24 cellular contexts compared by ENCODE assay signal in genomic region chr6:162109466-162110040, GRCh38.
A peak's percentile ranks its signal among the peaks of the same experiment; 100 is the strongest.
DNase-seq lines count a peak whose midpoint lies in the region; ATAC-seq and TF ChIP-seq lines count a peak whose summit lies in the region.
"Had no signal": no experiment of that assay in that cellular context is flagged by ENCODE, and none has a peak within 500 bp of the region (broad histone marks: within the 10 kb centered on the region; RNA-seq: fewer than 3 reads in every experiment).

No MANE protein-coding gene starts in this region.

- H2AFZ ChIP-seq in GM23248 = no peak overlapping the region
- H2AFZ ChIP-seq: neural progenitor cell had no signal

- no peaks in the 10 kb centered on the region for H3K4me1 Mint-ChIP-seq in activated naive CD4-positive, alpha-beta T cell treated with anti-CD3 and anti-CD28 coated beads, Interleukin-2, amount 10 ng/mL, durations not matched to agents 7 days and 5 days
- H3K4me1 Mint-ChIP-seq in osteocyte (ENCODE audit: unreplicated experiment) = peaks cover 23% of the 10 kb centered on the region
- H3K4me1 Mint-ChIP-seq: central memory CD8-positive, alpha-beta T cell; neural progenitor cell had no signal

- H3K4me3 ChIP-seq in GM23248 (no peak overlapping the region), epithelial cell of esophagus (ENCODE audit: low read length) (no peak overlapping the region)
- H3K4me3 ChIP-seq: ascending aorta, neural progenitor cell, thoracic aorta had no signal

- CTCF ChIA-PET in activated naive CD4-positive, alpha-beta T cell treated with anti-CD3 and anti-CD28 coated beads, Interleukin-2, amount 10 ng/mL, durations not matched to agents 7 days and 5 days (lab: Charles Lee) = no interaction called here

- no peaks in the 10 kb centered on the region for H3K27me3 Mint-ChIP-seq in activated naive CD4-positive, alpha-beta T cell treated with anti-CD3 and anti-CD28 coated beads, Interleukin-2, amount 10 ng/mL, durations not matched to agents 7 days and 5 days
- no peaks in the 10 kb centered on the region for H3K27me3 Mint-ChIP-seq in osteocyte (ENCODE audit: unreplicated experiment)
- H3K27me3 Mint-ChIP-seq: central memory CD8-positive, alpha-beta T cell had no signal

- peak overlapping the region in 1 of 2 donors; percentile 86 for H3K27ac Mint-ChIP-seq in activated naive CD4-positive, alpha-beta T cell treated with anti-CD3 and anti-CD28 coated beads, Interleukin-2, amount 50 U/mL, for 72 hours
- H3K27ac Mint-ChIP-seq in activated naive CD4-positive, alpha-beta T cell treated with anti-CD3 and anti-CD28 coated beads, Interleukin-2, amount 10 ng/mL, durations not matched to agents 7 days and 5 days = no peak overlapping the region
- peak overlapping the region; percentile 77 for H3K27ac Mint-ChIP-seq in osteocyte (ENCODE audit: unreplicated experiment)
- H3K27ac Mint-ChIP-seq: activated T-helper 1 cell treated with anti-CD3 and anti-CD28 coated beads, Interleukin-12 subunit alpha, Interleukin-12 subunit beta, Interleukin-2, Interleukin-4 antibody, amounts not matched to agents 30 ng/mL and 10 ng/mL and 1 ng/mL, durations not matched to agents 14 hours and 24 hours and 36 hours; CD8-positive, alpha-beta T cell; neural progenitor cell; progenitor cell of endocrine pancreas; WTC11 had no signal

- DNase-seq in activated naive CD4-positive, alpha-beta T cell treated with anti-CD3 and anti-CD28 coated beads, Interleukin-2, amount 50 U/mL, for 72 hours (ENCODE audit: low spot score in 2 of 2) = no peak
- DNase-seq in activated naive CD4-positive, alpha-beta T cell treated with anti-CD3 and anti-CD28 coated beads, Interleukin-2, amount 10 ng/mL, durations not matched to agents 7 days and 5 days = no peak
- DNase-seq in GM23248 (peak; percentile 51), epithelial cell of esophagus (ENCODE audit: low read depth) (peak; percentile 81), osteocyte (ENCODE audit: extremely low spot score, unreplicated experiment) (no peak), SHP77 (lab: John Stamatoyannopoulos, UW) (no peak), globus pallidus (ENCODE audit: low spot score) (no peak), DMS153 (lab: John Stamatoyannopoulos, UW) (no peak)
- DNase-seq: activated naive CD4-positive, alpha-beta T cell treated with anti-CD3 and anti-CD28 coated beads, Interleukin-2, amount 50 U/mL, for 16 hours; CD8-positive, alpha-beta T cell; NCI-H1092 treated with DMSO at 0.1 percent for 48 hours; NCI-H2029; NCI-H524 treated with DMSO at 0.1 percent for 48 hours; SIG-M5; stimulated activated naive CD4-positive, alpha-beta T cell treated with Interleukin-2 at 50 U/mL for 16 hours; T1000 had no signal

- no peak for TF ChIP-seq CTCF in epithelial cell of esophagus (IDR thresholded peaks at IDR 0.05; ENCODE audit: insufficient read depth, low read depth, low read length, missing control alignments)
- TF ChIP-seq CTCF in osteocyte (IDR thresholded peaks at IDR 0.05) = no peak

- no peaks in the 10 kb centered on the region for H3K9me3 ChIP-seq in GM23248 (ENCODE audit: low read depth)
- H3K9me3 ChIP-seq: ascending aorta, thoracic aorta had no signal

- peaks cover 11% of the 10 kb centered on the region; the same call in 1 of the 2 replicates for H3K4me1 ChIP-seq in GM23248 (ENCODE audit: insufficient read depth)
- H3K4me1 ChIP-seq: ascending aorta had no signal

- H3F3A ChIP-seq in GM23248 (ENCODE audit: insufficient read depth) = 0 out of 2 replicates have a peak, but pooled peaks cover 7% of the 10 kb centered on the region

- H3K36me3 ChIP-seq in GM23248 (ENCODE audit: low read depth) = no peaks in the 10 kb centered on the region
- H3K36me3 ChIP-seq: ascending aorta, neural progenitor cell, thoracic aorta had no signal

- peaks cover 0 to 5% of the 10 kb centered on the region in 2 donors for H3K36me3 Mint-ChIP-seq in activated naive CD4-positive, alpha-beta T cell treated with anti-CD3 and anti-CD28 coated beads, Interleukin-2, amount 50 U/mL, for 72 hours
- no peaks in the 10 kb centered on the region for H3K36me3 Mint-ChIP-seq in activated naive CD4-positive, alpha-beta T cell treated with anti-CD3 and anti-CD28 coated beads, Interleukin-2, amount 10 ng/mL, durations not matched to agents 7 days and 5 days
- peaks cover 4% of the 10 kb centered on the region for H3K36me3 Mint-ChIP-seq in osteocyte (ENCODE audit: unreplicated experiment)
- H3K36me3 Mint-ChIP-seq: WTC11 had no signal

- no peaks in the 10 kb centered on the region for H4K20me1 ChIP-seq in GM23248 (ENCODE audit: insufficient read depth)

- WGBS in GM23248 (ENCODE audit: low coverage in 1 of 2, low lambda C conversion rate in 2 of 2, missing lambda C conversion rate in 2 of 2), 2 experiments = 50 to 54% methylated on average over 3 of the region's 3 CpGs

- peak overlapping the region; percentile 11 for H3K4me2 ChIP-seq in GM23248 (ENCODE audit: unreplicated experiment)
- H3K4me2 ChIP-seq: neural progenitor cell had no signal

- H3K79me2 ChIP-seq in GM23248 (ENCODE audit: insufficient read depth) = no peaks in the 10 kb centered on the region

- no peaks in the 10 kb centered on the region for H3K9me2 ChIP-seq in GM23248 (ENCODE audit: insufficient read depth)

- H3K4me3 Mint-ChIP-seq in activated naive CD4-positive, alpha-beta T cell treated with anti-CD3 and anti-CD28 coated beads, Interleukin-2, amount 10 ng/mL, durations not matched to agents 7 days and 5 days = no peak overlapping the region
- no peak overlapping the region for H3K4me3 Mint-ChIP-seq in osteocyte (ENCODE audit: unreplicated experiment)
- H3K4me3 Mint-ChIP-seq: activated T-helper 1 cell treated with anti-CD3 and anti-CD28 coated beads, Interleukin-12 subunit alpha, Interleukin-12 subunit beta, Interleukin-2, Interleukin-4 antibody, amounts not matched to agents 30 ng/mL and 10 ng/mL and 1 ng/mL, durations not matched to agents 14 hours and 24 hours and 36 hours; CD8-positive, alpha-beta T cell; central memory CD8-positive, alpha-beta T cell; neural progenitor cell; WTC11 had no signal

- no peaks in the 10 kb centered on the region for H3K27me3 ChIP-seq in GM23248 (replicated peaks; ENCODE audit: insufficient read depth)
- H3K27me3 ChIP-seq: ascending aorta, neural progenitor cell had no signal

- peak; percentile 9 to 97 for ATAC-seq in activated naive CD4-positive, alpha-beta T cell treated with anti-CD3 and anti-CD28 coated beads, Interleukin-2, amount 50 U/mL, for 72 hours
- ATAC-seq: CD8-positive, alpha-beta T cell; HCT116; WTC11 had no signal

- H3K9ac ChIP-seq in GM23248 = no peak overlapping the region
- H3K9ac ChIP-seq: neural progenitor cell had no signal

- in situ Hi-C loops in GM23248 (cut with MboI) = no loop called here

- no peak overlapping the region for H3K27ac ChIP-seq in GM23248
- H3K27ac ChIP-seq: ascending aorta, neural progenitor cell, thoracic aorta had no signal

- peaks cover 3 to 7% of the 10 kb centered on the region in 2 donors for H3K9me3 Mint-ChIP-seq in activated naive CD4-positive, alpha-beta T cell treated with anti-CD3 and anti-CD28 coated beads, Interleukin-2, amount 50 U/mL, for 72 hours
- peaks cover 6% of the 10 kb centered on the region for H3K9me3 Mint-ChIP-seq in activated naive CD4-positive, alpha-beta T cell treated with anti-CD3 and anti-CD28 coated beads, Interleukin-2, amount 10 ng/mL, durations not matched to agents 7 days and 5 days
- peaks cover 3% of the 10 kb centered on the region for H3K9me3 Mint-ChIP-seq in osteocyte (ENCODE audit: unreplicated experiment)

Comparison
In these comparisons a context has a peak if more than half of its experiments do, and no peak if none do; other contexts are left out.
1. DNase-seq: peak in GM23248 (single experiment) and epithelial cell of esophagus (single experiment); none in activated naive CD4-positive, alpha-beta T cell treated with anti-CD3 and anti-CD28 coated beads, Interleukin-2, amount 50 U/mL, for 72 hours (0 of 2), activated naive CD4-positive, alpha-beta T cell treated with anti-CD3 and anti-CD28 coated beads, Interleukin-2, amount 10 ng/mL, durations not matched to agents 7 days and 5 days (single experiment), osteocyte (single experiment), SHP77 (0 of 2), globus pallidus (single experiment) and DMS153 (single experiment).